ENCODE assay signal across 1 cellular context in genomic region chr7:151692721-151693120, GRCh38.
TF ChIP-seq lines count a peak whose summit lies in the region.

No MANE protein-coding gene starts in this region.

TF ChIP-seq in H1, 55 proteins besides CTCF, POLR2A, EP300 and RAD21 (continued from another document):
- TF ChIP-seq, protein P1, sequence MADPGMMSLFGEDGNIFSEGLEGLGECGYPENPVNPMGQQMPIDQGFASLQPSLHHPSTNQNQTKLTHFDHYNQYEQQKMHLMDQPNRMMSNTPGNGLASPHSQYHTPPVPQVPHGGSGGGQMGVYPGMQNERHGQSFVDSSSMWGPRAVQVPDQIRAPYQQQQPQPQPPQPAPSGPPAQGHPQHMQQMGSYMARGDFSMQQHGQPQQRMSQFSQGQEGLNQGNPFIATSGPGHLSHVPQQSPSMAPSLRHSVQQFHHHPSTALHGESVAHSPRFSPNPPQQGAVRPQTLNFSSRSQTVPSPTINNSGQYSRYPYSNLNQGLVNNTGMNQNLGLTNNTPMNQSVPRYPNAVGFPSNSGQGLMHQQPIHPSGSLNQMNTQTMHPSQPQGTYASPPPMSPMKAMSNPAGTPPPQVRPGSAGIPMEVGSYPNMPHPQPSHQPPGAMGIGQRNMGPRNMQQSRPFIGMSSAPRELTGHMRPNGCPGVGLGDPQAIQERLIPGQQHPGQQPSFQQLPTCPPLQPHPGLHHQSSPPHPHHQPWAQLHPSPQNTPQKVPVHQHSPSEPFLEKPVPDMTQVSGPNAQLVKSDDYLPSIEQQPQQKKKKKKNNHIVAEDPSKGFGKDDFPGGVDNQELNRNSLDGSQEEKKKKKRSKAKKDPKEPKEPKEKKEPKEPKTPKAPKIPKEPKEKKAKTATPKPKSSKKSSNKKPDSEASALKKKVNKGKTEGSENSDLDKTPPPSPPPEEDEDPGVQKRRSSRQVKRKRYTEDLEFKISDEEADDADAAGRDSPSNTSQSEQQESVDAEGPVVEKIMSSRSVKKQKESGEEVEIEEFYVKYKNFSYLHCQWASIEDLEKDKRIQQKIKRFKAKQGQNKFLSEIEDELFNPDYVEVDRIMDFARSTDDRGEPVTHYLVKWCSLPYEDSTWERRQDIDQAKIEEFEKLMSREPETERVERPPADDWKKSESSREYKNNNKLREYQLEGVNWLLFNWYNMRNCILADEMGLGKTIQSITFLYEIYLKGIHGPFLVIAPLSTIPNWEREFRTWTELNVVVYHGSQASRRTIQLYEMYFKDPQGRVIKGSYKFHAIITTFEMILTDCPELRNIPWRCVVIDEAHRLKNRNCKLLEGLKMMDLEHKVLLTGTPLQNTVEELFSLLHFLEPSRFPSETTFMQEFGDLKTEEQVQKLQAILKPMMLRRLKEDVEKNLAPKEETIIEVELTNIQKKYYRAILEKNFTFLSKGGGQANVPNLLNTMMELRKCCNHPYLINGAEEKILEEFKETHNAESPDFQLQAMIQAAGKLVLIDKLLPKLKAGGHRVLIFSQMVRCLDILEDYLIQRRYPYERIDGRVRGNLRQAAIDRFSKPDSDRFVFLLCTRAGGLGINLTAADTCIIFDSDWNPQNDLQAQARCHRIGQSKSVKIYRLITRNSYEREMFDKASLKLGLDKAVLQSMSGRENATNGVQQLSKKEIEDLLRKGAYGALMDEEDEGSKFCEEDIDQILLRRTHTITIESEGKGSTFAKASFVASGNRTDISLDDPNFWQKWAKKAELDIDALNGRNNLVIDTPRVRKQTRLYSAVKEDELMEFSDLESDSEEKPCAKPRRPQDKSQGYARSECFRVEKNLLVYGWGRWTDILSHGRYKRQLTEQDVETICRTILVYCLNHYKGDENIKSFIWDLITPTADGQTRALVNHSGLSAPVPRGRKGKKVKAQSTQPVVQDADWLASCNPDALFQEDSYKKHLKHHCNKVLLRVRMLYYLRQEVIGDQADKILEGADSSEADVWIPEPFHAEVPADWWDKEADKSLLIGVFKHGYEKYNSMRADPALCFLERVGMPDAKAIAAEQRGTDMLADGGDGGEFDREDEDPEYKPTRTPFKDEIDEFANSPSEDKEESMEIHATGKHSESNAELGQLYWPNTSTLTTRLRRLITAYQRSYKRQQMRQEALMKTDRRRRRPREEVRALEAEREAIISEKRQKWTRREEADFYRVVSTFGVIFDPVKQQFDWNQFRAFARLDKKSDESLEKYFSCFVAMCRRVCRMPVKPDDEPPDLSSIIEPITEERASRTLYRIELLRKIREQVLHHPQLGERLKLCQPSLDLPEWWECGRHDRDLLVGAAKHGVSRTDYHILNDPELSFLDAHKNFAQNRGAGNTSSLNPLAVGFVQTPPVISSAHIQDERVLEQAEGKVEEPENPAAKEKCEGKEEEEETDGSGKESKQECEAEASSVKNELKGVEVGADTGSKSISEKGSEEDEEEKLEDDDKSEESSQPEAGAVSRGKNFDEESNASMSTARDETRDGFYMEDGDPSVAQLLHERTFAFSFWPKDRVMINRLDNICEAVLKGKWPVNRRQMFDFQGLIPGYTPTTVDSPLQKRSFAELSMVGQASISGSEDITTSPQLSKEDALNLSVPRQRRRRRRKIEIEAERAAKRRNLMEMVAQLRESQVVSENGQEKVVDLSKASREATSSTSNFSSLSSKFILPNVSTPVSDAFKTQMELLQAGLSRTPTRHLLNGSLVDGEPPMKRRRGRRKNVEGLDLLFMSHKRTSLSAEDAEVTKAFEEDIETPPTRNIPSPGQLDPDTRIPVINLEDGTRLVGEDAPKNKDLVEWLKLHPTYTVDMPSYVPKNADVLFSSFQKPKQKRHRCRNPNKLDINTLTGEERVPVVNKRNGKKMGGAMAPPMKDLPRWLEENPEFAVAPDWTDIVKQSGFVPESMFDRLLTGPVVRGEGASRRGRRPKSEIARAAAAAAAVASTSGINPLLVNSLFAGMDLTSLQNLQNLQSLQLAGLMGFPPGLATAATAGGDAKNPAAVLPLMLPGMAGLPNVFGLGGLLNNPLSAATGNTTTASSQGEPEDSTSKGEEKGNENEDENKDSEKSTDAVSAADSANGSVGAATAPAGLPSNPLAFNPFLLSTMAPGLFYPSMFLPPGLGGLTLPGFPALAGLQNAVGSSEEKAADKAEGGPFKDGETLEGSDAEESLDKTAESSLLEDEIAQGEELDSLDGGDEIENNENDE (IDR thresholded peaks at IDR 0.05; ENCODE audit: insufficient replicate concordance, low read length) = no peak
- no peak for TF ChIP-seq KDM1A (IDR thresholded peaks at IDR 0.05; ENCODE audit: borderline replicate concordance, low read length)
- TF ChIP-seq HDAC2 (IDR thresholded peaks at IDR 0.05; ENCODE audit: borderline replicate concordance in 1 of 2, low read depth in 2 of 2, low read length in 2 of 2) = no peak
- TF ChIP-seq SUZ12 (IDR thresholded peaks at IDR 0.05; ENCODE audit: low read length) = no peak
- TF ChIP-seq, protein P2, sequence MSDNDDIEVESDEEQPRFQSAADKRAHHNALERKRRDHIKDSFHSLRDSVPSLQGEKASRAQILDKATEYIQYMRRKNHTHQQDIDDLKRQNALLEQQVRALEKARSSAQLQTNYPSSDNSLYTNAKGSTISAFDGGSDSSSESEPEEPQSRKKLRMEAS (IDR thresholded peaks at IDR 0.05) = no peak
- no peak for TF ChIP-seq SIX5 (IDR thresholded peaks at IDR 0.05; ENCODE audit: low read depth, low read length)
- no peak for TF ChIP-seq SAP30 (IDR thresholded peaks at IDR 0.05; ENCODE audit: insufficient read depth, insufficient replicate concordance, low read length)
- no peak for TF ChIP-seq KDM4A (IDR thresholded peaks at IDR 0.05; ENCODE audit: low read depth, low read length, severe bottlenecking)
- no peak for TF ChIP-seq SP4 (IDR thresholded peaks at IDR 0.05; ENCODE audit: low read length)
- no peak for TF ChIP-seq JUND (IDR thresholded peaks at IDR 0.05; ENCODE audit: low read length)
- TF ChIP-seq CTBP2 (IDR thresholded peaks at IDR 0.05; ENCODE audit: borderline replicate concordance, insufficient read depth, insufficient read length, low read length) = no peak
- no peak for TF ChIP-seq TAF1 (IDR thresholded peaks at IDR 0.05; ENCODE audit: low read depth, low read length)
- TF ChIP-seq ASH2L (IDR thresholded peaks at IDR 0.05; ENCODE audit: low read length) = no peak
